In the genomic region with DNA sequence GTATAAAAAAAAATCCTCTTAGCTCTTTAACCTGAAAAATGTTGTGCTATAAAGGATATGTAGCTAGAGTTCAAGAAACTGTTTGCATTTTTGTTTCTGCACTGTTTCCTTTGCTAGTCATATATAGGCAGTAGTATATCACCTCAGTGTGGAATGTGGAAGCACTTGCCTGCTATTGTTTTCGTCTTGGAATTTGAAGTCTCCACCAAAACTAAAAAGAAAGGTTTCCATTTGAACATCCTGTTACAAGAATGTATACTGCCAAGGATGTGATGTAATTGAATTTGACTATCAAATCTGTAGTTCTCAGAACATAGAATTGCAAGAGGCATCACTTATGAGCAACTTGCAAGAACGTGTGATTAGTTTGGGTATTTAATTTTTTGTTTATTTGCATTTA, we compare ENCODE assay signal across 17 cellular contexts. TPM values are rescaled to one million over a fixed set of nuclear protein-coding genes. Genes with fewer than 3 reads are reported as not detected.
"Had no signal": no experiment of that assay in that cellular context is flagged by ENCODE, and none has a peak within 500 bp of the region (broad histone marks: within the 10 kb centered on the region; RNA-seq: fewer than 3 reads in every experiment).

No MANE protein-coding gene starts in this region.

- H3K4me1 ChIP-seq: colonic mucosa had no signal

- FAIRE-seq: keratinocyte, small intestine had no signal

- H3K4me3 ChIP-seq: colonic mucosa, esophagus muscularis mucosa, heart right ventricle had no signal

- H3K27me3 ChIP-seq: colonic mucosa, esophagus muscularis mucosa, heart right ventricle had no signal

- H3K36me3 ChIP-seq: colonic mucosa, esophagus muscularis mucosa, heart right ventricle had no signal

- H3K9me3 ChIP-seq: colonic mucosa, esophagus muscularis mucosa, heart right ventricle had no signal

- H3K27ac ChIP-seq: colonic mucosa, epithelial cell of prostate, esophagus muscularis mucosa had no signal

- DNase-seq: caudate nucleus; colonic mucosa; effector CD4-positive, alpha-beta T cell; foreskin melanocyte; heart right ventricle; hypothalamus; immature natural killer cell; natural killer cell; posterior cingulate gyrus; right cardiac atrium; small intestine; stimulated activated CD4-positive, alpha-beta T cell treated with anti-CD3 and anti-CD28 coated beads, Interleukin-12 subunit alpha, Interleukin-12 subunit beta, amount 100 ng/mL, for 4 hours; stimulated activated naive CD4-positive, alpha-beta T cell treated with Interleukin-2 at 50 U/mL for 16 hours; trophoblast cell had no signal

RNA-seq across cellular contexts. Expression of a gene that starts 51.1 kb away (rescaled TPM):
- total RNA-seq: natural killer cell had no signal
- polyA plus RNA-seq: immature natural killer cell, keratinocyte had no signal
